Comparison of ENCODE assay signal across 8 cellular contexts in genomic region chr2:69386789-69387734, GRCh38. TPM values are rescaled to one million over a fixed set of nuclear protein-coding genes. Genes with fewer than 3 reads are reported as not detected.
DNase-seq lines count a peak whose midpoint lies in the region; ATAC-seq and TF ChIP-seq lines count a peak whose summit lies in the region.

Gene GFPT1 (minus strand): TSS chr2:69387227. CDS start chr2:69387071, 156 bp downstream.

- H3K79me2 ChIP-seq in mammary epithelial cell (ENCODE audit: insufficient read depth, low read length): peaks cover 49% of the 10 kb centered on the region
- H3K79me2 ChIP-seq in smooth muscle cell (ENCODE audit: low read depth): peaks cover 50% of the 10 kb centered on the region

- CTCF ChIA-PET in mammary epithelial cell (lab: Charles Lee; ENCODE audit: low non-redundant PET): no interaction called here

- WGBS in mammary epithelial cell (ENCODE audit: low coverage, missing lambda C conversion rate): 2% methylated on average over 10 of the region's 97 CpGs
- WGBS in smooth muscle cell (ENCODE audit: low lambda C conversion rate): under 1% methylated on average over 43 of the region's 97 CpGs

- peak within 1 kb of the TSS; percentile 96 for H2AFZ ChIP-seq in mammary epithelial cell (ENCODE audit: low read depth, low read length)
- peak within 1 kb of the TSS; percentile 70 for H2AFZ ChIP-seq in smooth muscle cell (ENCODE audit: low read depth)

- dilution Hi-C loops in mammary epithelial cell (cut with HindIII; ENCODE audit: low sequenced_read_pairs): no loop called here

- H3K4me2 ChIP-seq in mammary epithelial cell (ENCODE audit: insufficient read depth, low read depth, low read length) (peak within 1 kb of the TSS; percentile 95), smooth muscle cell (peak within 1 kb of the TSS; percentile 100)

- BruUV-seq in mammary epithelial cell (replicated peaks; lab: Mats Ljungman, UMichigan): no TSS peak

- intact Hi-C loops in mammary epithelial cell (cut with micrococcal nuclease): loop anchor here (2.0 to 10.0 kb wide), 3 partner anchors 50 to 328 kb away; partner anchors contain the start of genes AAK1 and NFU1

- H3K9ac ChIP-seq in mammary epithelial cell (ENCODE audit: insufficient read depth, low read length) (peak within 1 kb of the TSS; percentile 77), smooth muscle cell (ENCODE audit: low read depth) (peak within 1 kb of the TSS; percentile 98)

- peaks cover 11% of the 10 kb centered on the region for H3K4me1 ChIP-seq in mammary epithelial cell (ENCODE audit: insufficient read depth, low read length)
- H3K4me1 ChIP-seq in smooth muscle cell (ENCODE audit: low read depth): peaks cover 36% of the 10 kb centered on the region

- H4K20me1 ChIP-seq in mammary epithelial cell (ENCODE audit: insufficient read depth, low read length): no peaks in the 10 kb centered on the region
- peaks cover 44% of the 10 kb centered on the region for H4K20me1 ChIP-seq in smooth muscle cell (ENCODE audit: low read depth)

- peak; percentile 85 for ATAC-seq in GM18907 (IDR thresholded peaks at IDR 0.05; ENCODE audit: unreplicated experiment)
- peak; percentile 83 for ATAC-seq in HG03139 (IDR thresholded peaks at IDR 0.05; ENCODE audit: unreplicated experiment)

- H3K27ac ChIP-seq in mammary epithelial cell (ENCODE audit: insufficient read depth, low read depth, low read length): peak within 1 kb of the TSS; percentile 74
- H3K27ac ChIP-seq in smooth muscle cell (ENCODE audit: low read depth): peak within 1 kb of the TSS; percentile 84

- H3F3A ChIP-seq in smooth muscle cell (ENCODE audit: low read depth): peaks cover 21% of the 10 kb centered on the region

- no peaks in the 10 kb centered on the region for H3K27me3 ChIP-seq in mammary epithelial cell (ENCODE audit: insufficient read depth, low read length)
- H3K27me3 ChIP-seq in smooth muscle cell (ENCODE audit: low read depth): no peaks in the 10 kb centered on the region

- H3K4me3 ChIP-seq in WI38 (ENCODE audit: low read depth, low read length) (peak within 1 kb of the TSS; percentile 84), mammary epithelial cell (replicated peaks in 1 of 3; ENCODE audit: insufficient read depth in 1 of 3, low read depth in 2 of 3, low read length in 3 of 3) (peak within 1 kb of the TSS; percentile 92 to 98 (median 98)), smooth muscle cell (peak within 1 kb of the TSS; percentile 99)

- H3K9me3 ChIP-seq in mammary epithelial cell (replicated peaks; ENCODE audit: insufficient read depth, low read length): no peaks in the 10 kb centered on the region
- no peaks in the 10 kb centered on the region for H3K9me3 ChIP-seq in smooth muscle cell (replicated peaks; ENCODE audit: low read depth)

- DNase-seq in ACHN: peak; percentile 96
- peak; percentile 97 for DNase-seq in NCI-H2227 (lab: John Stamatoyannopoulos, UW; ENCODE audit: unreplicated experiment)
- DNase-seq in mammary epithelial cell: peak; percentile 93
- DNase-seq in iPS-NIHi7 (ENCODE audit: extremely low spot score): peak; percentile 96
- peak; percentile 78 for DNase-seq in smooth muscle cell (lab: John Stamatoyannopoulos, UW; ENCODE audit: unreplicated experiment)

- TF ChIP-seq CTCF in WI38 (IDR thresholded peaks at IDR 0.05; ENCODE audit: low read depth, low read length): no peak
- TF ChIP-seq CTCF in mammary epithelial cell (conservative IDR thresholded peaks at IDR 0.05 in 1 of 2, IDR thresholded peaks at IDR 0.05 in 1 of 2; ENCODE audit: extremely low read depth in 1 of 2, insufficient read depth in 1 of 2, low read depth in 1 of 2, low read length in 2 of 2): no peak
- TF ChIP-seq CTCF in smooth muscle cell (IDR thresholded peaks at IDR 0.05; ENCODE audit: borderline replicate concordance, insufficient read depth, poor library complexity, severe bottlenecking): no peak

- H3K36me3 ChIP-seq in mammary epithelial cell (ENCODE audit: insufficient read depth, low read length) (no peaks in the 10 kb centered on the region), smooth muscle cell (ENCODE audit: low read depth) (no peaks in the 10 kb centered on the region)

- in situ Hi-C loops in ACHN (cut with HindIII; ENCODE audit: low pct_ligation_motif_present, low pct_unique_long_range_greater_than_20kb, low sequenced_read_pairs): no loop called here
- in situ Hi-C loops in mammary epithelial cell (cut with MboI; ENCODE audit: low sequenced_read_pairs in 2 of 2): no loop called here

RNA-seq across cellular contexts. Expression of gene GFPT1, which starts in this region (rescaled TPM):
- 10 to 100 TPM; 43.7 to 76.3 TPM for total RNA-seq in mammary epithelial cell
- 10.1 TPM for polyA plus RNA-seq in mammary epithelial cell
- polyA minus RNA-seq in mammary epithelial cell: 35.1 TPM
- total RNA-seq in smooth muscle cell: 78.5 and 91.6 TPM in 2 replicates
- 96.8 and 97.7 TPM in 2 replicates for polyA plus RNA-seq in smooth muscle cell

Comparison
In these comparisons a context has a peak if more than half of its experiments do, and no peak if none do; other contexts are left out.
1. Peak in every context shown above with its lines: DNase-seq, ATAC-seq, H3K4me3 ChIP-seq and H3K27ac ChIP-seq.